ENCODE assay signal across 22 cellular contexts in the genomic region with DNA sequence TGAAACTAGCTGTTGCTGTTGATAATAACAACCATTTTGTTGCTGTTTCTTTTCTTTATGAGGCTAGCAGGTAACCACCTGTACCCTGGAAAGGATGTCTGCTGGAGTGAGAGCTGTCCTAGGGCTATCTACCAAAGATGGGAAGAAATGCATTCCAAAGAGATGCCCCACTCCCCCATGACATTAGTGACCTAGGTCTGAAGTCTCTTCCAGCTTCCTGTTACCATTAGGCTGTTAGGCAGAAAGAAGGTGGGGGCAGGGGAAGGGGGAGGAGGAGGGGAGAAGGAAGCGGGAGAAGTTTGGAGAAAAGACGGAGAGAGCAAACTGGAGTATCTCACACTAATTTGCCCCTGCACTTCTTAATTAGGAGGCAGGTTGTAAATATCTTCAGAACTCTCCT.
A peak's percentile ranks its signal among the peaks of the same experiment; 100 is the strongest.
DNase-seq lines count a peak whose midpoint lies in the region; ATAC-seq and TF ChIP-seq lines count a peak whose summit lies in the region.
"Had no signal": no experiment of that assay in that cellular context is flagged by ENCODE, and none has a peak within 500 bp of the region (broad histone marks: within the 10 kb centered on the region; RNA-seq: fewer than 3 reads in every experiment).

No MANE protein-coding gene starts in this region.

- DNase-seq in activated CD4-positive, alpha-beta T cell treated with anti-CD3 and anti-CD28 coated beads, Interleukin-2, amount 10 ng/mL, durations not matched to agents 24 days and 14 days: no peak
- no peak for DNase-seq in activated CD4-positive, alpha-beta T cell treated with anti-CD3 and anti-CD28 coated beads, Interleukin-2, amount 50 U/mL, for 4 hours
- DNase-seq in CD4-positive, alpha-beta memory T cell: no peak
- no peak for DNase-seq in activated CD8-positive, alpha-beta T cell treated with anti-CD3 and anti-CD28 coated beads for 36 hours
- DNase-seq in immature natural killer cell: no peak
- no peak for DNase-seq in HK-2 (ENCODE audit: unreplicated experiment)
- no peak for DNase-seq in stimulated activated naive CD4-positive, alpha-beta T cell (lab: John Stamatoyannopoulos, UW)
- DNase-seq: activated CD4-positive, CD25-positive, alpha-beta regulatory T cell; DMS153; foreskin keratinocyte; NCI-H1417 treated with DMSO at 0.1 percent for 48 hours; NCI-H2171; psoas muscle; SHP77 treated with DMSO at 0.1 percent for 48 hours; small intestine; stimulated activated CD4-positive, alpha-beta T cell treated with anti-CD3 and anti-CD28 coated beads, Interleukin-4, amount 100 ng/mL, for 1 hour had no signal

- peak overlapping the region; percentile 37 for H3K27ac Mint-ChIP-seq in activated CD4-positive, alpha-beta T cell treated with anti-CD3 and anti-CD28 coated beads, Interleukin-2, amount 10 ng/mL, durations not matched to agents 24 days and 14 days
- peak overlapping the region; percentile 89 to 100 (median 98) for H3K27ac Mint-ChIP-seq in CD4-positive, alpha-beta memory T cell
- peak overlapping the region; percentile 100 for H3K27ac Mint-ChIP-seq in activated CD8-positive, alpha-beta T cell treated with anti-CD3 and anti-CD28 coated beads for 36 hours
- H3K27ac Mint-ChIP-seq in immature natural killer cell: peak overlapping the region; percentile 21 to 100 (median 85)

- H3K27ac ChIP-seq in CD4-positive, alpha-beta memory T cell (ENCODE audit: low read depth, low read length): peak overlapping the region; percentile 74
- no peak overlapping the region for H3K27ac ChIP-seq in gastroesophageal sphincter
- H3K27ac ChIP-seq: A549; BLaER1 treated with 17β-estradiol and CSF1 and Interleukin-3, amounts not matched to agents 10 nM and 100 nM; epithelial cell of prostate; foreskin keratinocyte; psoas muscle had no signal

- no peaks in the 10 kb centered on the region for H3K9me3 Mint-ChIP-seq in activated CD4-positive, alpha-beta T cell treated with anti-CD3 and anti-CD28 coated beads, Interleukin-2, amount 10 ng/mL, durations not matched to agents 24 days and 14 days
- H3K9me3 Mint-ChIP-seq in CD4-positive, alpha-beta memory T cell: peaks cover 0 to 2% (median 0%) of the 10 kb centered on the region in 8 donors
- H3K9me3 Mint-ChIP-seq in activated CD8-positive, alpha-beta T cell treated with anti-CD3 and anti-CD28 coated beads for 36 hours: no peaks in the 10 kb centered on the region
- H3K9me3 Mint-ChIP-seq in immature natural killer cell: no peaks in the 10 kb centered on the region

- no peaks in the 10 kb centered on the region for H3K27me3 ChIP-seq in CD4-positive, alpha-beta memory T cell (ENCODE audit: insufficient read depth, low read length)
- no peaks in the 10 kb centered on the region for H3K27me3 ChIP-seq in gastroesophageal sphincter
- H3K27me3 ChIP-seq: BLaER1 treated with 17β-estradiol and CSF1 and Interleukin-3, amounts not matched to agents 10 nM and 100 nM; dorsolateral prefrontal cortex had no signal

- no peaks in the 10 kb centered on the region for H3K27me3 Mint-ChIP-seq in activated CD4-positive, alpha-beta T cell treated with anti-CD3 and anti-CD28 coated beads, Interleukin-2, amount 10 ng/mL, durations not matched to agents 24 days and 14 days
- H3K27me3 Mint-ChIP-seq in CD4-positive, alpha-beta memory T cell: no peaks in the 10 kb centered on the region
- no peaks in the 10 kb centered on the region for H3K27me3 Mint-ChIP-seq in activated CD8-positive, alpha-beta T cell treated with anti-CD3 and anti-CD28 coated beads for 36 hours
- H3K27me3 Mint-ChIP-seq in immature natural killer cell (ENCODE audit: low read depth in 3 of 3): peaks cover 11 to 27% (median 24%) of the 10 kb centered on the region in 3 donors

- CTCF ChIA-PET in CD4-positive, alpha-beta memory T cell (lab: Charles Lee; ENCODE audit: partially characterized antibody): interaction anchor here (0.7 to 12.8 kb wide), 9 partner anchors 8 to 282 kb away, joined by 3 to 175 read pairs (median 3); partner anchors contain the start of gene FHIP2A
- CTCF ChIA-PET in activated CD8-positive, alpha-beta T cell treated with anti-CD3 and anti-CD28 coated beads for 36 hours (lab: Charles Lee): interaction anchor here (1.0 to 21.0 kb wide), 7 partner anchors 9 to 236 kb away, joined by 3 to 252 read pairs (median 5); no protein-coding TSS in a partner anchor

- WGBS in gastroesophageal sphincter (ENCODE audit: low coverage in 1 of 2), 2 donors: 68 to 100% methylated on average over 2 of the region's 2 CpGs

- no peak for TF ChIP-seq EP300 in gastroesophageal sphincter (IDR thresholded peaks at IDR 0.05)

- peaks cover 81% of the 10 kb centered on the region for H3K4me1 ChIP-seq in CD4-positive, alpha-beta memory T cell (ENCODE audit: insufficient read depth, low read length)
- peaks cover 0 to 29% (median 6%) of the 10 kb centered on the region in 3 donors for H3K4me1 ChIP-seq in gastroesophageal sphincter
- H3K4me1 ChIP-seq: A549, psoas muscle had no signal

- H3K4me3 Mint-ChIP-seq in activated CD4-positive, alpha-beta T cell treated with anti-CD3 and anti-CD28 coated beads, Interleukin-2, amount 10 ng/mL, durations not matched to agents 24 days and 14 days: peak overlapping the region; percentile 68
- peak overlapping the region in 6 of 8 donors; percentile 14 to 68 (median 38) for H3K4me3 Mint-ChIP-seq in CD4-positive, alpha-beta memory T cell
- H3K4me3 Mint-ChIP-seq in activated CD8-positive, alpha-beta T cell treated with anti-CD3 and anti-CD28 coated beads for 36 hours: peak overlapping the region; percentile 70
- peak overlapping the region in 4 of 5 donors; percentile 8 to 25 (median 17) for H3K4me3 Mint-ChIP-seq in immature natural killer cell

- POLR2A ChIA-PET in CD4-positive, alpha-beta memory T cell (lab: Charles Lee; ENCODE audit: partially characterized antibody): interaction anchor here (2.8 to 11.1 kb wide), 3 partner anchors 9 to 40 kb away, joined by 16 to 459 read pairs (median 85); no protein-coding TSS in a partner anchor
- POLR2A ChIA-PET in activated CD8-positive, alpha-beta T cell treated with anti-CD3 and anti-CD28 coated beads for 36 hours (lab: Charles Lee): interaction anchor here (0.6 to 11.1 kb wide), 6 partner anchors 9 to 160 kb away, joined by 3 to 251 read pairs (median 6); no protein-coding TSS in a partner anchor

- H3K4me1 Mint-ChIP-seq in activated CD4-positive, alpha-beta T cell treated with anti-CD3 and anti-CD28 coated beads, Interleukin-2, amount 10 ng/mL, durations not matched to agents 24 days and 14 days: peaks cover 73% of the 10 kb centered on the region
- H3K4me1 Mint-ChIP-seq in CD4-positive, alpha-beta memory T cell: peaks cover 62 to 82% (median 77%) of the 10 kb centered on the region in 4 donors
- peaks cover 76% of the 10 kb centered on the region for H3K4me1 Mint-ChIP-seq in activated CD8-positive, alpha-beta T cell treated with anti-CD3 and anti-CD28 coated beads for 36 hours (ENCODE audit: low read depth)
- peaks cover 69 to 73% of the 10 kb centered on the region in 2 donors for H3K4me1 Mint-ChIP-seq in immature natural killer cell

- no peak for ATAC-seq in activated CD8-positive, alpha-beta T cell treated with anti-CD3 and anti-CD28 coated beads for 36 hours
- ATAC-seq in gastroesophageal sphincter: no peak
- ATAC-seq: A549, foreskin keratinocyte, psoas muscle had no signal

- H3K4me3 ChIP-seq in CD4-positive, alpha-beta memory T cell (ENCODE audit: low read length in 2 of 2): no peak overlapping the region
- H3K4me3 ChIP-seq in gastroesophageal sphincter: no peak overlapping the region
- H3K4me3 ChIP-seq: A549; BLaER1 treated with 17β-estradiol and CSF1 and Interleukin-3, amounts not matched to agents 10 nM and 100 nM; dorsolateral prefrontal cortex; HAP-1; psoas muscle had no signal

- no peaks in the 10 kb centered on the region for H3K9me3 ChIP-seq in CD4-positive, alpha-beta memory T cell (ENCODE audit: control insufficient read depth in 1 of 2, low read length in 2 of 2)
- peaks cover 0 to 4% (median 0%) of the 10 kb centered on the region in 3 donors for H3K9me3 ChIP-seq in gastroesophageal sphincter
- H3K9me3 ChIP-seq: A549, HAP-1, psoas muscle had no signal

- no peaks in the 10 kb centered on the region for H3K36me3 ChIP-seq in CD4-positive, alpha-beta memory T cell (ENCODE audit: insufficient read depth, low read length)
- peaks cover 0 to 16% of the 10 kb centered on the region in 2 donors for H3K36me3 ChIP-seq in gastroesophageal sphincter
- H3K36me3 ChIP-seq: BLaER1 treated with 17β-estradiol and CSF1 and Interleukin-3, amounts not matched to agents 10 nM and 100 nM; HAP-1 had no signal

- TF ChIP-seq POLR2A in gastroesophageal sphincter (IDR thresholded peaks at IDR 0.05): no peak

- intact Hi-C loops in activated CD4-positive, alpha-beta T cell treated with anti-CD3 and anti-CD28 coated beads, Interleukin-2, amount 10 ng/mL, durations not matched to agents 24 days and 14 days (cut with micrococcal nuclease): loop anchor here (2.0 to 5.0 kb wide), 6 partner anchors 69 to 857 kb away; partner anchors contain the start of genes CCDC186 and TRUB1
- intact Hi-C loops in CD4-positive, alpha-beta memory T cell (cut with micrococcal nuclease): loop anchor here (2.0 to 5.0 kb wide), 4 partner anchors 47 to 398 kb away; partner anchors contain the start of genes FHIP2A and TRUB1
- intact Hi-C loops in activated CD8-positive, alpha-beta T cell treated with anti-CD3 and anti-CD28 coated beads for 36 hours (cut with micrococcal nuclease): loop anchor here (5.0 to 10.0 kb wide), 3 partner anchors 47 to 385 kb away; partner anchors contain the start of genes CCDC186 and TDRD1

- H3K36me3 Mint-ChIP-seq in activated CD4-positive, alpha-beta T cell treated with anti-CD3 and anti-CD28 coated beads, Interleukin-2, amount 10 ng/mL, durations not matched to agents 24 days and 14 days (ENCODE audit: low read depth): no peaks in the 10 kb centered on the region
- peaks cover 0 to 4% of the 10 kb centered on the region in 2 donors for H3K36me3 Mint-ChIP-seq in CD4-positive, alpha-beta memory T cell
- peaks cover 2% of the 10 kb centered on the region for H3K36me3 Mint-ChIP-seq in activated CD8-positive, alpha-beta T cell treated with anti-CD3 and anti-CD28 coated beads for 36 hours (ENCODE audit: low read depth)
- no peaks in the 10 kb centered on the region for H3K36me3 Mint-ChIP-seq in immature natural killer cell

- no peak for TF ChIP-seq CTCF in activated CD8-positive, alpha-beta T cell treated with anti-CD3 and anti-CD28 coated beads for 36 hours (IDR thresholded peaks at IDR 0.05)
- no peak for TF ChIP-seq CTCF in gastroesophageal sphincter (IDR thresholded peaks at IDR 0.05)

Comparison
In these comparisons a context has a peak if more than half of its experiments do, and no peak if none do; other contexts are left out.
1. H3K27ac Mint-ChIP-seq: peak in every context shown above with its lines; median percentile 100 in activated CD8-positive, alpha-beta T cell treated with anti-CD3 and anti-CD28 coated beads for 36 hours; 98 in CD4-positive, alpha-beta memory T cell; 85 in immature natural killer cell; 37 in activated CD4-positive, alpha-beta T cell treated with anti-CD3 and anti-CD28 coated beads, Interleukin-2, amount 10 ng/mL, durations not matched to agents 24 days and 14 days.
2. H3K4me3 Mint-ChIP-seq: peak in every context shown above with its lines; median percentile 70 in activated CD8-positive, alpha-beta T cell treated with anti-CD3 and anti-CD28 coated beads for 36 hours; 68 in activated CD4-positive, alpha-beta T cell treated with anti-CD3 and anti-CD28 coated beads, Interleukin-2, amount 10 ng/mL, durations not matched to agents 24 days and 14 days; 38 in CD4-positive, alpha-beta memory T cell; 17 in immature natural killer cell.